In genomic region chr2:54285451-54285850, GRCh38 we compare ENCODE assay signal across 14 cellular contexts.
"Had no signal": no experiment of that assay in that cellular context is flagged by ENCODE, and none has a peak within 500 bp of the region (broad histone marks: within the 10 kb centered on the region; RNA-seq: fewer than 3 reads in every experiment).

No MANE protein-coding gene starts in this region.

- ATAC-seq: mucosa of descending colon; naive thymus-derived CD8-positive, alpha-beta T cell; right lobe of liver; stimulated activated memory B cell treated with anti-CD40 and anti-IgM and Interleukin-4, amounts not matched to agents 10 μg/mL and 1 μg/mL and 100 μg/mL, for 72 hours; stimulated activated naive CD8-positive, alpha-beta T cell treated with anti-CD3 and anti-CD28 coated beads, Interleukin-15, amount 100 ng/mL, for 72 hours had no signal

- DNase-seq: islet precursor cell; left ventricle myocardium inferior; midbrain; mucosa of descending colon; naive thymus-derived CD8-positive, alpha-beta T cell; right lobe of liver; stimulated activated CD4-positive, alpha-beta T cell treated with anti-CD3 and anti-CD28 coated beads, Interleukin-1b, Interleukin-23, amount 100 ng/mL, for 48 hours; stimulated activated CD4-positive, alpha-beta T cell treated with anti-CD3 and anti-CD28 coated beads, Interleukin-2, amount 100 ng/mL, for 48 hours; stimulated activated CD4-positive, alpha-beta T cell treated with anti-CD3 and anti-CD28 coated beads, Interleukin-4, amount 100 ng/mL, for 4 hours; stimulated activated CD8-positive, alpha-beta memory T cell treated with anti-CD3 and anti-CD28 coated beads, Interleukin-4, amount 100 ng/mL, for 48 hours; stimulated activated naive CD4-positive, alpha-beta T cell treated with Interleukin-2 at 50 U/mL for 16 hours; stimulated activated naive CD8-positive, alpha-beta T cell treated with anti-CD3 and anti-CD28 coated beads, Interleukin-15, amount 100 ng/mL, for 72 hours; uterus had no signal
